In genomic region chr2:46979611-46980010, GRCh38 we compare ENCODE assay signal across 12 cellular contexts. TPM values are rescaled to one million over a fixed set of nuclear protein-coding genes. Genes with fewer than 3 reads are reported as not detected.
DNase-seq lines count a peak whose midpoint lies in the region; ATAC-seq and TF ChIP-seq lines count a peak whose summit lies in the region.
"Had no signal": no experiment of that assay in that cellular context is flagged by ENCODE, and none has a peak within 500 bp of the region (broad histone marks: within the 10 kb centered on the region; RNA-seq: fewer than 3 reads in every experiment).

No MANE protein-coding gene starts in this region.

- POLR2A ChIA-PET in activated B cell treated with CpG ODN at 0.5 μM for 24 hours (lab: Charles Lee) = interaction anchor here (0.5 to 1.0 kb wide), 3 partner anchors 9 to 1250 kb away, joined by 4 read pairs; no protein-coding TSS in a partner anchor

- intact Hi-C loops in activated B cell treated with CpG ODN at 0.5 μM for 24 hours (cut with micrococcal nuclease) = loop anchor here (2.0 to 5.0 kb wide), 2 partner anchors 17 to 803 kb away; partner anchors contain the start of gene MSH6
- intact Hi-C loops in esophagus squamous epithelium (cut with DNase I) = no loop called here

- peak overlapping the region; percentile 95 for H3K27ac Mint-ChIP-seq in activated B cell treated with CpG ODN at 0.5 μM for 24 hours
- H3K27ac Mint-ChIP-seq in stimulated activated naive CD8-positive, alpha-beta T cell treated with anti-CD3 and anti-CD28 coated beads, Interleukin-15, amount 100 ng/mL, for 72 hours = peak overlapping the region; percentile 91 to 93

- H3K36me3 Mint-ChIP-seq in activated B cell treated with CpG ODN at 0.5 μM for 24 hours (ENCODE audit: low read depth) = peaks cover 68% of the 10 kb centered on the region

- H3K27me3 ChIP-seq in effector memory CD4-positive, alpha-beta T cell (replicated peaks; ENCODE audit: control insufficient read depth, insufficient read depth, low read length, poor library complexity, severe bottlenecking) = no peaks in the 10 kb centered on the region
- no peaks in the 10 kb centered on the region for H3K27me3 ChIP-seq in esophagus squamous epithelium
- no peaks in the 10 kb centered on the region for H3K27me3 ChIP-seq in tibial nerve
- H3K27me3 ChIP-seq: uterus had no signal

- peak; percentile 45 for ATAC-seq in activated B cell treated with CpG ODN at 0.5 μM for 24 hours (ENCODE audit: low read depth)
- peak; percentile 86 for ATAC-seq in stimulated activated naive CD8-positive, alpha-beta T cell treated with anti-CD3 and anti-CD28 coated beads, Interleukin-15, amount 100 ng/mL, for 72 hours

- no peaks in the 10 kb centered on the region for H3K9me3 ChIP-seq in effector memory CD4-positive, alpha-beta T cell (ENCODE audit: control insufficient read depth, low read length)
- no peaks in the 10 kb centered on the region for H3K9me3 ChIP-seq in esophagus squamous epithelium
- H3K9me3 ChIP-seq in tibial nerve = no peaks in the 10 kb centered on the region
- H3K9me3 ChIP-seq: uterus had no signal

- no peak for TF ChIP-seq CTCF in activated B cell treated with CpG ODN at 0.5 μM for 24 hours (IDR thresholded peaks at IDR 0.05)
- no peak for TF ChIP-seq CTCF in esophagus squamous epithelium (IDR thresholded peaks at IDR 0.05)
- no peak for TF ChIP-seq CTCF in tibial nerve (IDR thresholded peaks at IDR 0.05)

- peaks cover 89% of the 10 kb centered on the region for H3K4me1 Mint-ChIP-seq in activated B cell treated with CpG ODN at 0.5 μM for 24 hours
- peaks cover 83% of the 10 kb centered on the region for H3K4me1 Mint-ChIP-seq in stimulated activated naive CD8-positive, alpha-beta T cell treated with anti-CD3 and anti-CD28 coated beads, Interleukin-15, amount 100 ng/mL, for 72 hours

- peak; percentile 70 for DNase-seq in activated CD8-positive, alpha-beta memory T cell treated with anti-CD3 and anti-CD28 coated beads for 24 hours
- DNase-seq in activated CD8-positive, alpha-beta memory T cell treated with anti-CD3 and anti-CD28 coated beads, Interleukin-2, amount 50 U/mL, for 4 hours = no peak
- DNase-seq in activated B cell treated with CpG ODN at 0.5 μM for 24 hours (peak; percentile 49), NCI-H2029 treated with DMSO at 0.1 percent for 48 hours (lab: John Stamatoyannopoulos, UW) (no peak), esophagus squamous epithelium (lab: John Stamatoyannopoulos, UW) (no peak), tibial nerve (ENCODE audit: low spot score in 2 of 2) (no peak)
- DNase-seq in effector memory CD4-positive, alpha-beta T cell = peak in 2 of 3 donors; percentile 17 to 22
- DNase-seq in stimulated activated naive CD8-positive, alpha-beta T cell treated with anti-CD3 and anti-CD28 coated beads, Interleukin-15, amount 100 ng/mL, for 72 hours = peak; percentile 48 to 84
- DNase-seq: ACHN; NCI-H526 treated with DMSO at 0.1 percent for 48 hours; stimulated activated CD4-positive, alpha-beta T cell treated with anti-CD3 and anti-CD28 coated beads, Interleukin-4, amount 100 ng/mL, for 24 hours; uterus had no signal

- peaks cover 35% of the 10 kb centered on the region for H3K36me3 ChIP-seq in effector memory CD4-positive, alpha-beta T cell (ENCODE audit: control insufficient read depth, insufficient read depth, low read length)
- H3K36me3 ChIP-seq in esophagus squamous epithelium = peaks cover 13 to 96% (median 15%) of the 10 kb centered on the region in 3 donors
- H3K36me3 ChIP-seq in tibial nerve = peaks cover 0 to 80% (median 0%) of the 10 kb centered on the region in 3 donors
- H3K36me3 ChIP-seq: uterus had no signal

- TF ChIP-seq POLR2A in esophagus squamous epithelium (IDR thresholded peaks at IDR 0.05) (peak in 1 of 4 donors; percentile 31), tibial nerve (IDR thresholded peaks at IDR 0.05) (no peak)

- H3K27ac ChIP-seq in effector memory CD4-positive, alpha-beta T cell (ENCODE audit: insufficient read depth, low read length, poor library complexity, severe bottlenecking) = no peak overlapping the region
- H3K27ac ChIP-seq in esophagus squamous epithelium = peak overlapping the region in 1 of 4 donors; percentile 49
- H3K27ac ChIP-seq in tibial nerve = peak overlapping the region in 1 of 4 donors; percentile 31
- H3K27ac ChIP-seq: uterus had no signal

- CTCF ChIA-PET in activated B cell treated with CpG ODN at 0.5 μM for 24 hours (lab: Charles Lee) = no interaction called here

- H3K4me3 ChIP-seq in effector memory CD4-positive, alpha-beta T cell (ENCODE audit: insufficient read depth, low read depth, low read length, poor library complexity, severe bottlenecking) = no peak overlapping the region
- H3K4me3 ChIP-seq in esophagus squamous epithelium (no peak overlapping the region), tibial nerve (no peak overlapping the region)
- H3K4me3 ChIP-seq: uterus had no signal

- H3K4me1 ChIP-seq in effector memory CD4-positive, alpha-beta T cell (ENCODE audit: control insufficient read depth, insufficient read depth, low read length, poor library complexity, severe bottlenecking) = peaks cover 14% of the 10 kb centered on the region
- H3K4me1 ChIP-seq in esophagus squamous epithelium (peaks cover 21 to 33% (median 30%) of the 10 kb centered on the region in 3 donors), tibial nerve (peaks cover 0 to 44% (median 20%) of the 10 kb centered on the region in 4 donors)
- H3K4me1 ChIP-seq: uterus had no signal

- TF ChIP-seq EP300 in tibial nerve (IDR thresholded peaks at IDR 0.05) = no peak

- no peaks in the 10 kb centered on the region for H3K27me3 Mint-ChIP-seq in activated B cell treated with CpG ODN at 0.5 μM for 24 hours
- no peaks in the 10 kb centered on the region for H3K27me3 Mint-ChIP-seq in stimulated activated naive CD8-positive, alpha-beta T cell treated with anti-CD3 and anti-CD28 coated beads, Interleukin-15, amount 100 ng/mL, for 72 hours

- peak overlapping the region; percentile 74 for H3K4me3 Mint-ChIP-seq in activated B cell treated with CpG ODN at 0.5 μM for 24 hours
- peak overlapping the region; percentile 84 to 85 for H3K4me3 Mint-ChIP-seq in stimulated activated naive CD8-positive, alpha-beta T cell treated with anti-CD3 and anti-CD28 coated beads, Interleukin-15, amount 100 ng/mL, for 72 hours

- H3K9me3 Mint-ChIP-seq in activated B cell treated with CpG ODN at 0.5 μM for 24 hours = no peaks in the 10 kb centered on the region
- H3K9me3 Mint-ChIP-seq in stimulated activated naive CD8-positive, alpha-beta T cell treated with anti-CD3 and anti-CD28 coated beads, Interleukin-15, amount 100 ng/mL, for 72 hours = no peaks in the 10 kb centered on the region

- WGBS in esophagus squamous epithelium, 2 donors = 80 to 95% methylated on average over 2 to 7 of the region's 13 CpGs
- 85 to 90% methylated on average over 13 of the region's 13 CpGs for WGBS in tibial nerve, 2 donors

RNA-seq across cellular contexts. Expression of gene TTC7A, which starts 38.6 kb away (rescaled TPM):
- 117 and 127 TPM in 2 replicates for total RNA-seq in activated B cell treated with CpG ODN at 0.5 μM for 24 hours
- total RNA-seq in esophagus squamous epithelium = 10 to 100 TPM; 13.7 to 31.3 (median 28.2) TPM
- 10 to 100 TPM; 37.4 to 59.8 (median 51.7) TPM for total RNA-seq in tibial nerve

Comparison
In these comparisons a context has a peak if more than half of its experiments do, and no peak if none do; other contexts are left out.
1. DNase-seq: peak in activated CD8-positive, alpha-beta memory T cell treated with anti-CD3 and anti-CD28 coated beads for 24 hours (single experiment), activated B cell treated with CpG ODN at 0.5 μM for 24 hours (single experiment), effector memory CD4-positive, alpha-beta T cell (2 of 3) and stimulated activated naive CD8-positive, alpha-beta T cell treated with anti-CD3 and anti-CD28 coated beads, Interleukin-15, amount 100 ng/mL, for 72 hours (2 of 2); none in activated CD8-positive, alpha-beta memory T cell treated with anti-CD3 and anti-CD28 coated beads, Interleukin-2, amount 50 U/mL, for 4 hours (single experiment), NCI-H2029 treated with DMSO at 0.1 percent for 48 hours (single experiment), esophagus squamous epithelium (single experiment) and tibial nerve (0 of 2).